In the genomic region with DNA sequence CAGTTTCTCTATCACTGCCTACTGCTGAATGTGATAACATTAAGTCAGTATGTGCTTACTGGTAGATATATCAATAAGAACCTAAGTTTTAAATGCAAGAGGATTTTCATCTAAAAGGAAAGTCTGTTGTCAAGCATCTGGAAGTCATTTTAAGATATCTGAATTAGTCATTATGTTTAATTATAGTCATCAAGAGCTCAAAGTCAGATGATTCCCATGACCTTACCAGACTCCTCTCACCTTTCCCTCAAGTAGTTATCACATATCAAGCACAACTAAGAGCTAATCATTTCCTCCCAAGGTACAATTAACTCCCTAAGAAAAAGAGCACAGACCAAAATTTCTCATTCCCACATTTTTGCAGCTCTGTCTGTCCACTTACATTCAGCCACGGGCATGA, we compare ENCODE assay signal across 1 cellular context.
TF ChIP-seq lines count a peak whose summit lies in the region.

No MANE protein-coding gene starts in this region.

TF ChIP-seq in GM12878, 131 proteins besides CTCF, POLR2A, EP300 and RAD21:
- no peak for TF ChIP-seq PAX5 (IDR thresholded peaks at IDR 0.05; ENCODE audit: borderline replicate concordance, low read depth, low read length)
- no peak for TF ChIP-seq TCF12 (IDR thresholded peaks at IDR 0.05; ENCODE audit: low read depth, low read length)
- no peak for TF ChIP-seq EED (IDR thresholded peaks at IDR 0.05; ENCODE audit: low read depth)
- TF ChIP-seq JUNB (IDR thresholded peaks at IDR 0.05), result peak; percentile 49; the same call in 1 of the 2 replicates
- no peak for TF ChIP-seq HDAC2 (IDR thresholded peaks at IDR 0.05)
- no peak for TF ChIP-seq ZNF217 (IDR thresholded peaks at IDR 0.05)
- 0 out of 2 replicates have a peak, but pooled peaks have one; percentile 6 for TF ChIP-seq MEF2A (IDR thresholded peaks at IDR 0.05; ENCODE audit: insufficient read depth, low read depth, low read length)
- TF ChIP-seq NR2F1 (conservative IDR thresholded peaks at IDR 0.05), result no peak
- TF ChIP-seq TCF3 (IDR thresholded peaks at IDR 0.05; ENCODE audit: borderline replicate concordance, insufficient read depth, low read depth, low read length), result no peak
- no peak for TF ChIP-seq SUZ12 (IDR thresholded peaks at IDR 0.05; ENCODE audit: unreplicated experiment)
- TF ChIP-seq, protein P1, sequence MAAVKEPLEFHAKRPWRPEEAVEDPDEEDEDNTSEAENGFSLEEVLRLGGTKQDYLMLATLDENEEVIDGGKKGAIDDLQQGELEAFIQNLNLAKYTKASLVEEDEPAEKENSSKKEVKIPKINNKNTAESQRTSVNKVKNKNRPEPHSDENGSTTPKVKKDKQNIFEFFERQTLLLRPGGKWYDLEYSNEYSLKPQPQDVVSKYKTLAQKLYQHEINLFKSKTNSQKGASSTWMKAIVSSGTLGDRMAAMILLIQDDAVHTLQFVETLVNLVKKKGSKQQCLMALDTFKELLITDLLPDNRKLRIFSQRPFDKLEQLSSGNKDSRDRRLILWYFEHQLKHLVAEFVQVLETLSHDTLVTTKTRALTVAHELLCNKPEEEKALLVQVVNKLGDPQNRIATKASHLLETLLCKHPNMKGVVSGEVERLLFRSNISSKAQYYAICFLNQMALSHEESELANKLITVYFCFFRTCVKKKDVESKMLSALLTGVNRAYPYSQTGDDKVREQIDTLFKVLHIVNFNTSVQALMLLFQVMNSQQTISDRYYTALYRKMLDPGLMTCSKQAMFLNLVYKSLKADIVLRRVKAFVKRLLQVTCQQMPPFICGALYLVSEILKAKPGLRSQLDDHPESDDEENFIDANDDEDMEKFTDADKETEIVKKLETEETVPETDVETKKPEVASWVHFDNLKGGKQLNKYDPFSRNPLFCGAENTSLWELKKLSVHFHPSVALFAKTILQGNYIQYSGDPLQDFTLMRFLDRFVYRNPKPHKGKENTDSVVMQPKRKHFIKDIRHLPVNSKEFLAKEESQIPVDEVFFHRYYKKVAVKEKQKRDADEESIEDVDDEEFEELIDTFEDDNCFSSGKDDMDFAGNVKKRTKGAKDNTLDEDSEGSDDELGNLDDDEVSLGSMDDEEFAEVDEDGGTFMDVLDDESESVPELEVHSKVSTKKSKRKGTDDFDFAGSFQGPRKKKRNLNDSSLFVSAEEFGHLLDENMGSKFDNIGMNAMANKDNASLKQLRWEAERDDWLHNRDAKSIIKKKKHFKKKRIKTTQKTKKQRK (IDR thresholded peaks at IDR 0.05; ENCODE audit: low read depth, low read length), result no peak
